19 cellular contexts compared by ENCODE assay signal in genomic region chr1:147781056-147781471, GRCh38. TPM values are rescaled to one million over a fixed set of nuclear protein-coding genes. Genes with fewer than 3 reads are reported as not detected.
DNase-seq lines count a peak whose midpoint lies in the region; ATAC-seq and TF ChIP-seq lines count a peak whose summit lies in the region.
"Had no signal": no experiment of that assay in that cellular context is flagged by ENCODE, and none has a peak within 500 bp of the region (broad histone marks: within the 10 kb centered on the region; RNA-seq: fewer than 3 reads in every experiment).

No MANE protein-coding gene starts in this region.

- H3K9ac ChIP-seq in PC-3 (ENCODE audit: low read length): no peak overlapping the region
- no peak overlapping the region for H3K9ac ChIP-seq in mesenchymal stem cell (ENCODE audit: low read length)

- H3K4me1 Mint-ChIP-seq in CD8-positive, alpha-beta T cell (ENCODE audit: low read depth): no peaks in the 10 kb centered on the region
- H3K4me1 Mint-ChIP-seq in CD8-positive, alpha-beta memory T cell: no peaks in the 10 kb centered on the region
- H3K4me1 Mint-ChIP-seq: activated CD8-positive, alpha-beta memory T cell treated with anti-CD3 and anti-CD28 coated beads, Interleukin-2, amount 10 ng/mL, durations not matched to agents 7 days and 5 days had no signal

- BruUV-seq in PC-3 (replicated peaks; lab: Mats Ljungman, UMichigan): no TSS peak

- H3K27me3 Mint-ChIP-seq in CD8-positive, alpha-beta T cell (ENCODE audit: low read depth): peaks cover 27% of the 10 kb centered on the region
- H3K27me3 Mint-ChIP-seq in CD8-positive, alpha-beta memory T cell: peaks cover 17 to 77% of the 10 kb centered on the region in 2 donors

- H3K36me3 ChIP-seq in PC-3 (ENCODE audit: low read depth, low read length) (no peaks in the 10 kb centered on the region), mesenchymal stem cell (ENCODE audit: control insufficient read depth in 1 of 2, insufficient read depth in 2 of 2, low read depth in 1 of 2, low read length in 2 of 2) (no peaks in the 10 kb centered on the region)
- H3K36me3 ChIP-seq in CD8-positive, alpha-beta T cell (ENCODE audit: insufficient read depth, low read length): no peaks in the 10 kb centered on the region
- no peaks in the 10 kb centered on the region for H3K36me3 ChIP-seq in CD8-positive, alpha-beta memory T cell (ENCODE audit: insufficient read depth, low read length)

- no peak overlapping the region for H3K14ac ChIP-seq in mesenchymal stem cell (ENCODE audit: low read length in 2 of 2)

- H2AFZ ChIP-seq in PC-3 (ENCODE audit: low read length) (no peak overlapping the region), mesenchymal stem cell (ENCODE audit: low read depth, low read length) (no peak overlapping the region)

- H3K36me3 Mint-ChIP-seq in CD8-positive, alpha-beta T cell: no peaks in the 10 kb centered on the region
- H3K36me3 Mint-ChIP-seq in CD8-positive, alpha-beta memory T cell: no peaks in the 10 kb centered on the region
- H3K36me3 Mint-ChIP-seq: activated CD8-positive, alpha-beta memory T cell treated with anti-CD3 and anti-CD28 coated beads, Interleukin-2, amount 10 ng/mL, durations not matched to agents 7 days and 5 days; naive thymus-derived CD4-positive, alpha-beta T cell had no signal

- peak; percentile 52 for DNase-seq in EL
- DNase-seq in PC-3: peak; percentile 95
- peak; percentile 8 for DNase-seq in fibroblast of mammary gland (ENCODE audit: low read depth)
- DNase-seq in mesenchymal stem cell: peak; percentile 7
- DNase-seq in COLO668 (lab: John Stamatoyannopoulos, UW; ENCODE audit: unreplicated experiment): no peak
- DNase-seq in NCI-H510A (lab: John Stamatoyannopoulos, UW): no peak
- DNase-seq in CD8-positive, alpha-beta T cell: no peak
- DNase-seq in CD8-positive, alpha-beta memory T cell: no peak
- DNase-seq: activated CD4-positive, CD25-positive, alpha-beta regulatory T cell treated with anti-CD3 and anti-CD28 coated beads, Interleukin-2, amount 50 U/mL, for 72 hours; activated CD8-positive, alpha-beta memory T cell treated with anti-CD3 and anti-CD28 coated beads, Interleukin-2, amount 10 ng/mL, durations not matched to agents 7 days and 5 days; activated gamma-delta T cell treated with Interleukin-2 at 50 U/mL for 16 hours; hypothalamus; naive thymus-derived CD4-positive, alpha-beta T cell; NCI-H1694; psoas muscle; SHP77 treated with DMSO at 0.1 percent for 48 hours; T-helper 2 cell had no signal

- WGBS in mesenchymal stem cell: 26% methylated on average over 3 of the region's 3 CpGs

- no peak overlapping the region for H2BK12ac ChIP-seq in mesenchymal stem cell (ENCODE audit: low read length in 2 of 2)

- H3K27me3 ChIP-seq in PC-3 (ENCODE audit: low read length) (no peaks in the 10 kb centered on the region), mesenchymal stem cell (ENCODE audit: control insufficient read depth in 1 of 2, insufficient read depth in 1 of 2, low read length in 2 of 2) (peaks cover 9 to 56% of the 10 kb centered on the region in 2 experiments)
- H3K27me3 ChIP-seq in CD8-positive, alpha-beta T cell (ENCODE audit: insufficient read depth, low read length): no peaks in the 10 kb centered on the region
- H3K27me3 ChIP-seq in CD8-positive, alpha-beta memory T cell (ENCODE audit: insufficient read depth, low read length, poor library complexity, severe bottlenecking): no peaks in the 10 kb centered on the region

- no peak overlapping the region for H2AK5ac ChIP-seq in mesenchymal stem cell (ENCODE audit: low read length, severe bottlenecking)

- no peak overlapping the region for H4K8ac ChIP-seq in mesenchymal stem cell (ENCODE audit: low read length)

- TF ChIP-seq CTCF in PC-3 (conservative IDR thresholded peaks at IDR 0.05; ENCODE audit: low read depth, low read length) (no peak), fibroblast of mammary gland (conservative IDR thresholded peaks at IDR 0.05; ENCODE audit: control insufficient read depth, insufficient read depth, low read depth, low read length) (no peak)
- TF ChIP-seq CTCF in CD8-positive, alpha-beta T cell (IDR thresholded peaks at IDR 0.05): no peak

- no peak overlapping the region for H3K18ac ChIP-seq in mesenchymal stem cell (ENCODE audit: low read depth in 1 of 2, low read length in 2 of 2)

- CTCF ChIA-PET in PC-3 (lab: Charles Lee): interaction anchor here (1.0 kb wide), 2 partner anchors 24 to 112 kb away, joined by 5 to 6 read pairs; no protein-coding TSS in a partner anchor
- CTCF ChIA-PET in CD8-positive, alpha-beta T cell (lab: Charles Lee): interaction anchor here (1.3 kb wide), 1 partner anchor 112 kb away, joined by 3 read pairs; no protein-coding TSS in a partner anchor
- CTCF ChIA-PET in CD8-positive, alpha-beta memory T cell (lab: Charles Lee): no interaction called here

- no peak overlapping the region for H3K4me3 Mint-ChIP-seq in CD8-positive, alpha-beta T cell
- H3K4me3 Mint-ChIP-seq in CD8-positive, alpha-beta memory T cell: no peak overlapping the region
- H3K4me3 Mint-ChIP-seq: activated CD8-positive, alpha-beta memory T cell treated with anti-CD3 and anti-CD28 coated beads, Interleukin-2, amount 10 ng/mL, durations not matched to agents 7 days and 5 days; naive thymus-derived CD4-positive, alpha-beta T cell had no signal

- no peaks in the 10 kb centered on the region for H3K79me1 ChIP-seq in mesenchymal stem cell (replicated peaks; ENCODE audit: low read length, poor library complexity, severe bottlenecking)

- no peak overlapping the region for H3K4ac ChIP-seq in mesenchymal stem cell (ENCODE audit: low read depth in 1 of 2, low read length in 2 of 2)

- H3K79me2 ChIP-seq in PC-3 (ENCODE audit: low read length): no peaks in the 10 kb centered on the region

- no peak overlapping the region for H2BK120ac ChIP-seq in mesenchymal stem cell (ENCODE audit: low read depth, low read length)

- H3K27ac ChIP-seq in PC-3 (ENCODE audit: low read length) (0 out of 2 replicates have a peak overlapping the region, but pooled peaks have one; percentile 18), mesenchymal stem cell (ENCODE audit: low read length, poor library complexity, severe bottlenecking) (no peak overlapping the region)
- H3K27ac ChIP-seq in CD8-positive, alpha-beta T cell (ENCODE audit: low read depth, low read length): no peak overlapping the region
- H3K27ac ChIP-seq in CD8-positive, alpha-beta memory T cell (ENCODE audit: low read depth, low read length): no peak overlapping the region
- H3K27ac ChIP-seq: HL-60, psoas muscle had no signal

- intact Hi-C loops in PC-3 (cut with micrococcal nuclease): loop anchor here (1.0 to 10.0 kb wide), 3 partner anchors 20 to 106 kb away; no protein-coding TSS in a partner anchor
- intact Hi-C loops in CD8-positive, alpha-beta T cell (cut with DNase I, micrococcal nuclease): no loop called here

- H3K4me2 ChIP-seq in PC-3 (ENCODE audit: low read length) (peak overlapping the region; percentile 46; the same call in 1 of the 2 replicates), mesenchymal stem cell (ENCODE audit: low read length, poor library complexity, severe bottlenecking) (no peak overlapping the region)

- H3F3A ChIP-seq in PC-3 (ENCODE audit: low read length, unreplicated experiment): no peaks in the 10 kb centered on the region

- H2BK15ac ChIP-seq in mesenchymal stem cell (ENCODE audit: low read depth, poor library complexity, severe bottlenecking): no peak overlapping the region

- POLR2A ChIA-PET in PC-3 (lab: Charles Lee; ENCODE audit: unreplicated experiment): no interaction called here
- POLR2A ChIA-PET in CD8-positive, alpha-beta T cell (lab: Charles Lee): interaction anchor here (1.4 kb wide), 1 partner anchor 44 kb away, joined by 3 read pairs; no protein-coding TSS in a partner anchor
- POLR2A ChIA-PET in CD8-positive, alpha-beta memory T cell (lab: Charles Lee): no interaction called here

- H4K20me1 ChIP-seq in PC-3 (ENCODE audit: low read length): no peaks in the 10 kb centered on the region

- H3K27ac Mint-ChIP-seq in CD8-positive, alpha-beta T cell: no peak overlapping the region
- H3K27ac Mint-ChIP-seq in CD8-positive, alpha-beta memory T cell: no peak overlapping the region
- H3K27ac Mint-ChIP-seq: activated CD8-positive, alpha-beta memory T cell treated with anti-CD3 and anti-CD28 coated beads, Interleukin-2, amount 10 ng/mL, durations not matched to agents 7 days and 5 days; naive thymus-derived CD4-positive, alpha-beta T cell had no signal

- no peak overlapping the region for H4K91ac ChIP-seq in mesenchymal stem cell (ENCODE audit: low read length)

- H3K9me3 ChIP-seq in PC-3 (ENCODE audit: low read length) (no peaks in the 10 kb centered on the region), mesenchymal stem cell (ENCODE audit: control insufficient read depth, low read length) (no peaks in the 10 kb centered on the region)
- no peaks in the 10 kb centered on the region for H3K9me3 ChIP-seq in CD8-positive, alpha-beta T cell (ENCODE audit: low read length)
- no peaks in the 10 kb centered on the region for H3K9me3 ChIP-seq in CD8-positive, alpha-beta memory T cell (ENCODE audit: low read length)
- H3K9me3 ChIP-seq: psoas muscle had no signal

- H3K23ac ChIP-seq in mesenchymal stem cell (ENCODE audit: low read length in 2 of 2): no peak overlapping the region

- H3K9me3 Mint-ChIP-seq in CD8-positive, alpha-beta T cell: no peaks in the 10 kb centered on the region
- no peaks in the 10 kb centered on the region for H3K9me3 Mint-ChIP-seq in CD8-positive, alpha-beta memory T cell
- H3K9me3 Mint-ChIP-seq: naive thymus-derived CD4-positive, alpha-beta T cell had no signal

- no peak overlapping the region for H2BK5ac ChIP-seq in mesenchymal stem cell (ENCODE audit: low read depth, low read length, poor library complexity, severe bottlenecking)

- peaks cover 16% of the 10 kb centered on the region for H3K4me1 ChIP-seq in PC-3 (ENCODE audit: insufficient read depth, low read length)
- H3K4me1 ChIP-seq in mesenchymal stem cell (ENCODE audit: control insufficient read depth, insufficient read depth, low read depth, low read length): no peaks in the 10 kb centered on the region
- H3K4me1 ChIP-seq in CD8-positive, alpha-beta T cell (ENCODE audit: insufficient read depth, low read length): no peaks in the 10 kb centered on the region
- no peaks in the 10 kb centered on the region for H3K4me1 ChIP-seq in CD8-positive, alpha-beta memory T cell (ENCODE audit: insufficient read depth, low read length)
- H3K4me1 ChIP-seq: psoas muscle had no signal

- peak; percentile 97 for ATAC-seq in PC-3
- no peak for ATAC-seq in CD8-positive, alpha-beta T cell
- ATAC-seq: activated CD8-positive, alpha-beta memory T cell treated with anti-CD3 and anti-CD28 coated beads, Interleukin-2, amount 10 ng/mL, durations not matched to agents 7 days and 5 days; naive thymus-derived CD4-positive, alpha-beta T cell; psoas muscle had no signal

- H3K4me3 ChIP-seq in PC-3 (ENCODE audit: low read length) (no peak overlapping the region), fibroblast of mammary gland (ENCODE audit: control insufficient read depth, low read depth, low read length) (no peak overlapping the region), mesenchymal stem cell (ENCODE audit: insufficient read depth in 1 of 2, low read depth in 1 of 2, low read length in 2 of 2) (no peak overlapping the region)
- no peak overlapping the region for H3K4me3 ChIP-seq in CD8-positive, alpha-beta T cell (ENCODE audit: low read depth, low read length)
- no peak overlapping the region for H3K4me3 ChIP-seq in CD8-positive, alpha-beta memory T cell (ENCODE audit: low read length)
- H3K4me3 ChIP-seq: psoas muscle had no signal

- H3K9me2 ChIP-seq in PC-3 (replicated peaks; ENCODE audit: low read length): no peaks in the 10 kb centered on the region

RNA-seq across cellular contexts. Expression of gene GJA5, which starts 20.7 kb away (rescaled TPM):
- 1.1 and 2.0 TPM in 2 replicates for total RNA-seq in PC-3 (2014; rRNA removed)
- polyA plus RNA-seq in mesenchymal stem cell (2013, experiment 1 of 2): 0.06 TPM
- 0.05 TPM for polyA plus RNA-seq in mesenchymal stem cell (2013, experiment 2 of 2)
- total RNA-seq in CD8-positive, alpha-beta T cell: not detected
- not detected for total RNA-seq in CD8-positive, alpha-beta memory T cell
- polyA plus RNA-seq in CD8-positive, alpha-beta memory T cell: not detected
- total RNA-seq: activated CD8-positive, alpha-beta memory T cell treated with anti-CD3 and anti-CD28 coated beads, Interleukin-2, amount 10 ng/mL, durations not matched to agents 7 days and 5 days; G401; naive thymus-derived CD4-positive, alpha-beta T cell had no signal
- polyA plus RNA-seq: naive thymus-derived CD4-positive, alpha-beta T cell had no signal

Comparison
In these comparisons a context has a peak if more than half of its experiments do, and no peak if none do; other contexts are left out.
1. DNase-seq: peak in EL (single experiment), PC-3 (single experiment), fibroblast of mammary gland (single experiment) and mesenchymal stem cell (single experiment); none in COLO668 (single experiment), NCI-H510A (single experiment), CD8-positive, alpha-beta T cell (0 of 7) and CD8-positive, alpha-beta memory T cell (0 of 5).